Comparison of ENCODE assay signal across 1 cellular context in genomic region chr20:3755814-3756480, GRCh38.
TF ChIP-seq lines count a peak whose summit lies in the region.

No MANE protein-coding gene starts in this region.

TF ChIP-seq in HepG2, 621 proteins besides CTCF, POLR2A, EP300 and RAD21:
- no peak for TF ChIP-seq RFX5 (IDR thresholded peaks at IDR 0.05; ENCODE audit: low read depth, low read length)
- peak; percentile 17 to 19; a peak in 1 of 4 replicates for TF ChIP-seq MAFK (conservative IDR thresholded peaks at IDR 0.05 in 1 of 2, IDR thresholded peaks at IDR 0.05 in 1 of 2; ENCODE audit: low read length in 2 of 2)
- TF ChIP-seq HNF4A (CRISPR knock-in tag; IDR thresholded peaks at IDR 0.05): peak; percentile 34; the same call in 1 of the 2 replicates
